In genomic region chr11:110100476-110101240, GRCh38 we compare ENCODE assay signal across 23 cellular contexts. TPM values are rescaled to one million over a fixed set of nuclear protein-coding genes. Genes with fewer than 3 reads are reported as not detected.
DNase-seq lines count a peak whose midpoint lies in the region; ATAC-seq and TF ChIP-seq lines count a peak whose summit lies in the region.
"Had no signal": no experiment of that assay in that cellular context is flagged by ENCODE, and none has a peak within 500 bp of the region (broad histone marks: within the 10 kb centered on the region; RNA-seq: fewer than 3 reads in every experiment).

No MANE protein-coding gene starts in this region.

- H3K4me3 Mint-ChIP-seq in nephron: no peak overlapping the region
- H3K4me3 Mint-ChIP-seq in activated CD4-positive, alpha-beta memory T cell treated with anti-CD3 and anti-CD28 coated beads, Interleukin-2, amount 10 ng/mL, durations not matched to agents 7 days and 5 days: no peak overlapping the region
- H3K4me3 Mint-ChIP-seq: activated CD4-positive, alpha-beta T cell treated with anti-CD3 and anti-CD28 coated beads, Interleukin-2, amount 10 ng/mL, durations not matched to agents 24 days and 14 days; naive thymus-derived CD4-positive, alpha-beta T cell had no signal

- intact Hi-C loops in left ventricle myocardium inferior (cut with micrococcal nuclease): no loop called here
- intact Hi-C loops in right cardiac atrium (cut with DNase I): no loop called here
- intact Hi-C loops in dorsolateral prefrontal cortex (cut with DNase I): no loop called here

- peaks cover 31% of the 10 kb centered on the region for H3K36me3 Mint-ChIP-seq in nephron (ENCODE audit: low read depth)
- no peaks in the 10 kb centered on the region for H3K36me3 Mint-ChIP-seq in activated CD4-positive, alpha-beta memory T cell treated with anti-CD3 and anti-CD28 coated beads, Interleukin-2, amount 10 ng/mL, durations not matched to agents 7 days and 5 days (ENCODE audit: low read depth)
- H3K36me3 Mint-ChIP-seq: naive thymus-derived CD4-positive, alpha-beta T cell had no signal

- 79% methylated on average over 7 of the region's 7 CpGs for WGBS in right cardiac atrium

- peaks cover 13% of the 10 kb centered on the region for H3K4me1 ChIP-seq in left ventricle myocardium inferior
- no peaks in the 10 kb centered on the region for H3K4me1 ChIP-seq in right cardiac atrium (ENCODE audit: control insufficient read depth, insufficient read depth, low read length)
- H3K4me1 ChIP-seq: colonic mucosa had no signal

- TF ChIP-seq CTCF in left ventricle myocardium inferior (IDR thresholded peaks at IDR 0.05; ENCODE audit: borderline replicate concordance) (no peak), dorsolateral prefrontal cortex (IDR thresholded peaks at IDR 0.05 in 54 of 56, conservative IDR thresholded peaks at IDR 0.05 in 2 of 56; ENCODE audit: low read depth in 1 of 56, partially characterized antibody in 56 of 56) (no peak), nephron (IDR thresholded peaks at IDR 0.05; ENCODE audit: unreplicated experiment in 3 of 3) (no peak)

- H3K9me3 Mint-ChIP-seq in nephron: peaks cover 16% of the 10 kb centered on the region
- no peaks in the 10 kb centered on the region for H3K9me3 Mint-ChIP-seq in activated CD4-positive, alpha-beta memory T cell treated with anti-CD3 and anti-CD28 coated beads, Interleukin-2, amount 10 ng/mL, durations not matched to agents 7 days and 5 days
- H3K9me3 Mint-ChIP-seq: activated CD4-positive, alpha-beta T cell treated with anti-CD3 and anti-CD28 coated beads, Interleukin-2, amount 10 ng/mL, durations not matched to agents 24 days and 14 days; naive thymus-derived CD4-positive, alpha-beta T cell had no signal

- H3K27me3 ChIP-seq in left ventricle myocardium inferior (ENCODE audit: low read depth) (no peaks in the 10 kb centered on the region), right cardiac atrium (ENCODE audit: control insufficient read depth, insufficient read depth) (no peaks in the 10 kb centered on the region), dorsolateral prefrontal cortex (no peaks in the 10 kb centered on the region)
- H3K27me3 ChIP-seq: brain microvascular endothelial cell, colonic mucosa, esophagus squamous epithelium, left lung had no signal

- no peak for ATAC-seq in right cardiac atrium
- no peak for ATAC-seq in esophagus mucosa
- ATAC-seq: left lung; naive thymus-derived CD4-positive, alpha-beta T cell had no signal

- peak overlapping the region; percentile 36 for H3K27ac ChIP-seq in left ventricle myocardium inferior (replicated peaks)
- no peak overlapping the region for H3K27ac ChIP-seq in right cardiac atrium (ENCODE audit: low read length)
- peak overlapping the region in 52 of 59 donors; percentile 2 to 77 (median 58) for H3K27ac ChIP-seq in dorsolateral prefrontal cortex
- H3K27ac ChIP-seq: brain microvascular endothelial cell, colonic mucosa, esophagus squamous epithelium, VCaP had no signal

- CTCF ChIA-PET in activated CD4-positive, alpha-beta memory T cell treated with anti-CD3 and anti-CD28 coated beads, Interleukin-2, amount 10 ng/mL, durations not matched to agents 7 days and 5 days (lab: Charles Lee): interaction anchor here (1.6 kb wide), 1 partner anchor 154 kb away, joined by 3 read pairs; no protein-coding TSS in a partner anchor

- H3K27ac Mint-ChIP-seq in nephron: peak overlapping the region; percentile 33 to 57 (median 53)
- no peak overlapping the region for H3K27ac Mint-ChIP-seq in activated CD4-positive, alpha-beta memory T cell treated with anti-CD3 and anti-CD28 coated beads, Interleukin-2, amount 10 ng/mL, durations not matched to agents 7 days and 5 days
- H3K27ac Mint-ChIP-seq: activated CD4-positive, alpha-beta T cell treated with anti-CD3 and anti-CD28 coated beads, Interleukin-2, amount 10 ng/mL, durations not matched to agents 24 days and 14 days; naive thymus-derived CD4-positive, alpha-beta T cell had no signal

- no peaks in the 10 kb centered on the region for H3K9me3 ChIP-seq in left ventricle myocardium inferior (replicated peaks)
- no peaks in the 10 kb centered on the region for H3K9me3 ChIP-seq in right cardiac atrium (ENCODE audit: control insufficient read depth, low read length)
- H3K9me3 ChIP-seq: colonic mucosa, esophagus squamous epithelium, left lung had no signal

- H3K36me3 ChIP-seq in left ventricle myocardium inferior: no peaks in the 10 kb centered on the region
- H3K36me3 ChIP-seq: brain microvascular endothelial cell, colonic mucosa, esophagus squamous epithelium, left lung had no signal

- POLR2A ChIA-PET in activated CD4-positive, alpha-beta memory T cell treated with anti-CD3 and anti-CD28 coated beads, Interleukin-2, amount 10 ng/mL, durations not matched to agents 7 days and 5 days (lab: Charles Lee): no interaction called here

- H3K4me1 Mint-ChIP-seq in nephron: peaks cover 16% of the 10 kb centered on the region
- H3K4me1 Mint-ChIP-seq in activated CD4-positive, alpha-beta memory T cell treated with anti-CD3 and anti-CD28 coated beads, Interleukin-2, amount 10 ng/mL, durations not matched to agents 7 days and 5 days: peaks cover 2% of the 10 kb centered on the region

- DNase-seq in left ventricle myocardium inferior: no peak
- no peak for DNase-seq in right cardiac atrium
- DNase-seq in dorsolateral prefrontal cortex: no peak
- no peak for DNase-seq in activated CD4-positive, alpha-beta memory T cell treated with anti-CD3 and anti-CD28 coated beads, Interleukin-2, amount 10 ng/mL, durations not matched to agents 7 days and 5 days
- no peak for DNase-seq in NCI-H69 (lab: John Stamatoyannopoulos, UW)
- no peak for DNase-seq in NCI-H2081 treated with DMSO at 0.1 percent for 48 hours (lab: John Stamatoyannopoulos, UW)
- DNase-seq: activated CD4-positive, alpha-beta T cell treated with anti-CD3 and anti-CD28 coated beads, Interleukin-2, amount 10 ng/mL, durations not matched to agents 24 days and 14 days; activated naive CD4-positive, alpha-beta T cell; activated T-cell treated with anti-CD3 and anti-CD28 coated beads, Interleukin-2, amount 50 U/mL, for 48 hours; brain microvascular endothelial cell; colonic mucosa; esophagus squamous epithelium; left lung; naive thymus-derived CD4-positive, alpha-beta T cell; NCI-H1048; NCI-H1694; NCI-H2171; NCI-H526; Right ventricle myocardium superior; stimulated activated CD4-positive, alpha-beta T cell treated with anti-CD3 and anti-CD28 coated beads, Interleukin-2, amount 100 ng/mL, for 24 hours had no signal

- no peaks in the 10 kb centered on the region for H3K27me3 Mint-ChIP-seq in nephron (ENCODE audit: low read depth)
- peaks cover 22% of the 10 kb centered on the region for H3K27me3 Mint-ChIP-seq in activated CD4-positive, alpha-beta memory T cell treated with anti-CD3 and anti-CD28 coated beads, Interleukin-2, amount 10 ng/mL, durations not matched to agents 7 days and 5 days

- no peak overlapping the region for H3K4me3 ChIP-seq in left ventricle myocardium inferior
- H3K4me3 ChIP-seq in right cardiac atrium (ENCODE audit: low read length): no peak overlapping the region
- H3K4me3 ChIP-seq in dorsolateral prefrontal cortex: no peak overlapping the region
- H3K4me3 ChIP-seq: colonic mucosa, esophagus squamous epithelium, left lung had no signal

RNA-seq across cellular contexts. Expression of gene ZC3H12C, which starts 7.5 kb away (rescaled TPM):
- total RNA-seq in left ventricle myocardium inferior (16.8 TPM), right cardiac atrium (10 to 100 TPM; 13.6 to 17.2 (median 14.7) TPM), dorsolateral prefrontal cortex (10 to 100 TPM; 11.6 to 30.2 (median 18.3) TPM), esophagus mucosa (4.6 TPM)
- 3.0 TPM for polyA plus RNA-seq in right cardiac atrium
- 1 to 10 TPM; 3.8 to 4.1 TPM for total RNA-seq in activated CD4-positive, alpha-beta memory T cell treated with anti-CD3 and anti-CD28 coated beads, Interleukin-2, amount 10 ng/mL, durations not matched to agents 7 days and 5 days
- polyA plus RNA-seq: naive thymus-derived CD4-positive, alpha-beta T cell had no signal
